In the genomic region with DNA sequence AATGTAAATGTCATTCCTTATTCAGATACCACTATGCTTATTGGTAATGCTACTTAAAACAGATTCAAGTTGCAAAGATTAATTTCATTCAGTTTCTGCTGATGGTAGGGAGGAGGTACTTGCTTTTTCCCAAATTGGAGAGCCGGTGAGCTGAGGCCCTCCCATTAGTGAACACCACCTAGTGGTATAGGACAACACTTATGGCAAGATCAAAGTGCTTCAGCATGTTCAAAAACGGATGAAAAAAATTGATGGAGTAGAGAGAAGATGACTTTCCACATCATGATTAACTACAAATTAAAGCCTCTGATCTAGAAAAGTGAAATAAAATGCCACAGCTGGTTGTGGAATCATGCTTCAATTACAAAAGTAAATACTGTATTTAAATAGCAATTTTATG, we compare ENCODE assay signal across 17 cellular contexts.
DNase-seq lines count a peak whose midpoint lies in the region; ATAC-seq and TF ChIP-seq lines count a peak whose summit lies in the region.
"Had no signal": no experiment of that assay in that cellular context is flagged by ENCODE, and none has a peak within 500 bp of the region (broad histone marks: within the 10 kb centered on the region; RNA-seq: fewer than 3 reads in every experiment).

No MANE protein-coding gene starts in this region.

- ATAC-seq in GM21619 (IDR thresholded peaks at IDR 0.05; ENCODE audit: unreplicated experiment), result no peak
- ATAC-seq in stimulated activated effector memory CD8-positive, alpha-beta T cell treated with anti-CD3 and anti-CD28 coated beads, Interleukin-12 subunit alpha, Interleukin-12 subunit beta, amount 100 ng/mL, for 72 hours, result no peak
- ATAC-seq: activated CD8-positive, alpha-beta T cell treated with anti-CD3 and anti-CD28 coated beads, Interleukin-2, amount 10 ng/mL, durations not matched to agents 7 days and 5 days; stimulated activated naive CD8-positive, alpha-beta T cell treated with anti-CD3 and anti-CD28 coated beads, Interleukin-15, Interleukin-2, amounts not matched to agents 100 U/mL and 50 U/mL, for 24 hours had no signal

- H3K36me3 Mint-ChIP-seq in stimulated activated effector memory CD8-positive, alpha-beta T cell treated with anti-CD3 and anti-CD28 coated beads, Interleukin-12 subunit alpha, Interleukin-12 subunit beta, amount 100 ng/mL, for 72 hours, result no peaks in the 10 kb centered on the region

- H3K9me3 Mint-ChIP-seq in stimulated activated effector memory CD8-positive, alpha-beta T cell treated with anti-CD3 and anti-CD28 coated beads, Interleukin-12 subunit alpha, Interleukin-12 subunit beta, amount 100 ng/mL, for 72 hours, result no peaks in the 10 kb centered on the region
- H3K9me3 Mint-ChIP-seq: dendritic cell treated with granulocyte-macrophage colony-stimulating factor and Interleukin-4, amounts not matched to agents 40 ng/mL and 50 ng/mL, for 4 days; memory B cell had no signal

- H3K27ac Mint-ChIP-seq in stimulated activated effector memory CD8-positive, alpha-beta T cell treated with anti-CD3 and anti-CD28 coated beads, Interleukin-12 subunit alpha, Interleukin-12 subunit beta, amount 100 ng/mL, for 72 hours, result no peak overlapping the region
- H3K27ac Mint-ChIP-seq: activated CD8-positive, alpha-beta T cell treated with anti-CD3 and anti-CD28 coated beads, Interleukin-2, amount 10 ng/mL, durations not matched to agents 7 days and 5 days; dendritic cell treated with granulocyte-macrophage colony-stimulating factor and Interleukin-4, amounts not matched to agents 40 ng/mL and 50 ng/mL, for 4 days; memory B cell had no signal

- H3K4me1 ChIP-seq in A673 (ENCODE audit: insufficient read depth, low read length, poor library complexity, severe bottlenecking), result no peaks in the 10 kb centered on the region
- H3K4me1 ChIP-seq in OCI-LY7 (ENCODE audit: insufficient read depth, low read length, poor library complexity, severe bottlenecking), result no peaks in the 10 kb centered on the region
- H3K4me1 ChIP-seq: parathyroid adenoma had no signal

- H3K9me2 ChIP-seq in OCI-LY7 (ENCODE audit: insufficient read depth, low read length), result no peaks in the 10 kb centered on the region

- H3K79me2 ChIP-seq in OCI-LY7 (ENCODE audit: insufficient read depth, low read depth, low read length), result no peaks in the 10 kb centered on the region
- H3K79me2 ChIP-seq: parathyroid adenoma had no signal

- H3K4me3 Mint-ChIP-seq in stimulated activated effector memory CD8-positive, alpha-beta T cell treated with anti-CD3 and anti-CD28 coated beads, Interleukin-12 subunit alpha, Interleukin-12 subunit beta, amount 100 ng/mL, for 72 hours, result no peak overlapping the region
- H3K4me3 Mint-ChIP-seq: activated CD8-positive, alpha-beta T cell treated with anti-CD3 and anti-CD28 coated beads, Interleukin-2, amount 10 ng/mL, durations not matched to agents 7 days and 5 days; dendritic cell treated with granulocyte-macrophage colony-stimulating factor and Interleukin-4, amounts not matched to agents 40 ng/mL and 50 ng/mL, for 4 days; memory B cell had no signal

- POLR2A ChIA-PET in A673 (lab: Charles Lee; ENCODE audit: low non-redundant PET), result no interaction called here
- POLR2A ChIA-PET in OCI-LY7 (lab: Charles Lee), result no interaction called here

- H3K27ac ChIP-seq in A673 (ENCODE audit: low read depth, low read length, poor library complexity, severe bottlenecking) (no peak overlapping the region), OCI-LY7 (ENCODE audit: low read depth, low read length, poor library complexity, severe bottlenecking) (no peak overlapping the region)
- H3K27ac ChIP-seq: parathyroid adenoma had no signal

- DNase-seq in A673 (ENCODE audit: low spot score) (peak; percentile 15), D341Med (ENCODE audit: low spot score) (peak; percentile 17), OCI-LY7 (ENCODE audit: low spot score) (peak; percentile 4), fibroblast of mammary gland (ENCODE audit: low read depth) (peak; percentile 12), islet precursor cell (no peak), GDM1 (lab: John Stamatoyannopoulos, UW) (no peak)
- no peak for DNase-seq in stimulated activated effector memory CD8-positive, alpha-beta T cell treated with anti-CD3 and anti-CD28 coated beads, Interleukin-12 subunit alpha, Interleukin-12 subunit beta, amount 100 ng/mL, for 72 hours (ENCODE audit: low spot score in 2 of 2)
- DNase-seq: activated CD8-positive, alpha-beta T cell treated with anti-CD3 and anti-CD28 coated beads, Interleukin-2, amount 10 ng/mL, durations not matched to agents 7 days and 5 days; activated naive CD4-positive, alpha-beta T cell treated with anti-CD3 and anti-CD28 coated beads, Interleukin-2, amount 50 U/mL, for 16 hours; NCI-H774; stimulated activated CD4-positive, alpha-beta T cell treated with anti-CD3 and anti-CD28 coated beads, Interleukin-2, amount 100 ng/mL, for 24 hours; stimulated activated naive CD8-positive, alpha-beta T cell treated with anti-CD3 and anti-CD28 coated beads, Interleukin-15, Interleukin-2, amounts not matched to agents 100 U/mL and 50 U/mL, for 24 hours; T-helper 2 cell had no signal

- H3K9me3 ChIP-seq in A673 (ENCODE audit: low read depth, low read length, poor library complexity, severe bottlenecking), result no peaks in the 10 kb centered on the region
- H3K9me3 ChIP-seq in OCI-LY7 (ENCODE audit: low read length), result no peaks in the 10 kb centered on the region

- intact Hi-C loops in A673 (cut with micrococcal nuclease; ENCODE audit: unreplicated experiment), result loop anchor here (10.0 kb wide), 1 partner anchor 531 kb away; no protein-coding TSS in a partner anchor
- intact Hi-C loops in OCI-LY7 (cut with micrococcal nuclease; ENCODE audit: unreplicated experiment), result no loop called here

- TF ChIP-seq CTCF in A673 (conservative IDR thresholded peaks at IDR 0.05; ENCODE audit: low read depth, low read length) (peak; percentile 30), OCI-LY7 (conservative IDR thresholded peaks at IDR 0.05; ENCODE audit: low read length) (peak; percentile 36; the same call in 1 of the 2 replicates), fibroblast of mammary gland (conservative IDR thresholded peaks at IDR 0.05; ENCODE audit: control insufficient read depth, insufficient read depth, low read depth, low read length) (peak; percentile 35)

- H2AFZ ChIP-seq in OCI-LY7 (ENCODE audit: low read length), result no peak overlapping the region
- H2AFZ ChIP-seq: parathyroid adenoma had no signal

- H3K4me1 Mint-ChIP-seq in stimulated activated effector memory CD8-positive, alpha-beta T cell treated with anti-CD3 and anti-CD28 coated beads, Interleukin-12 subunit alpha, Interleukin-12 subunit beta, amount 100 ng/mL, for 72 hours, result no peaks in the 10 kb centered on the region
- H3K4me1 Mint-ChIP-seq: memory B cell had no signal

- no peaks in the 10 kb centered on the region for H3K36me3 ChIP-seq in A673 (ENCODE audit: insufficient read depth, low read length, poor library complexity, severe bottlenecking)
- peaks cover 6% of the 10 kb centered on the region; the same call in 1 of the 2 replicates for H3K36me3 ChIP-seq in OCI-LY7 (ENCODE audit: insufficient read depth, low read length)

- H4K20me1 ChIP-seq in OCI-LY7 (ENCODE audit: insufficient read depth, low read length), result no peaks in the 10 kb centered on the region

- H3K4me2 ChIP-seq in OCI-LY7 (ENCODE audit: low read length), result no peak overlapping the region

- CTCF ChIA-PET in A673 (lab: Charles Lee) (no interaction called here), OCI-LY7 (lab: Charles Lee; ENCODE audit: unreplicated experiment) (no interaction called here)

- H3K4me3 ChIP-seq in A673 (ENCODE audit: low read depth, low read length, poor library complexity, severe bottlenecking) (no peak overlapping the region), OCI-LY7 (ENCODE audit: low read depth, low read length, poor library complexity, severe bottlenecking) (no peak overlapping the region), fibroblast of mammary gland (ENCODE audit: control insufficient read depth, low read depth, low read length) (no peak overlapping the region)

- BruUV-seq in A673 (replicated peaks; lab: Mats Ljungman, UMichigan), result no TSS peak
- no TSS peak for BruUV-seq in OCI-LY7 (replicated peaks; lab: Mats Ljungman, UMichigan)

- H3K27me3 ChIP-seq in A673 (replicated peaks; ENCODE audit: insufficient read depth, low read depth, low read length, poor library complexity), result peaks cover 19% of the 10 kb centered on the region

Comparison
In these comparisons a context has a peak if more than half of its experiments do, and no peak if none do; other contexts are left out.
1. DNase-seq: peak in A673 (single experiment), D341Med (single experiment), OCI-LY7 (single experiment) and fibroblast of mammary gland (single experiment); none in islet precursor cell (single experiment), GDM1 (single experiment) and stimulated activated effector memory CD8-positive, alpha-beta T cell treated with anti-CD3 and anti-CD28 coated beads, Interleukin-12 subunit alpha, Interleukin-12 subunit beta, amount 100 ng/mL, for 72 hours (0 of 2).
2. Peak in every context shown above with its lines, with median percentiles within 50 percentile points of each other: CTCF ChIP-seq.